Comparison of ENCODE assay signal across 16 cellular contexts in genomic region chr9:126591922-126592321, GRCh38. TPM values are rescaled to one million over a fixed set of nuclear protein-coding genes. Genes with fewer than 3 reads are reported as not detected.
DNase-seq lines count a peak whose midpoint lies in the region; ATAC-seq and TF ChIP-seq lines count a peak whose summit lies in the region.
"Had no signal": no experiment of that assay in that cellular context is flagged by ENCODE, and none has a peak within 500 bp of the region (broad histone marks: within the 10 kb centered on the region; RNA-seq: fewer than 3 reads in every experiment).

No MANE protein-coding gene starts in this region.

- H3K27ac Mint-ChIP-seq in glutamatergic neuron (ENCODE audit: unreplicated experiment), result peak overlapping the region; percentile 48
- H3K27ac Mint-ChIP-seq in stimulated activated effector memory CD8-positive, alpha-beta T cell treated with anti-CD3 and anti-CD28 coated beads, Interleukin-12 subunit alpha, Interleukin-12 subunit beta, amount 100 ng/mL, for 72 hours, result no peak overlapping the region
- H3K27ac Mint-ChIP-seq: CD4-positive, alpha-beta T cell; IgD-negative memory B cell had no signal

- BruUV-seq in A673 (replicated peaks; lab: Mats Ljungman, UMichigan), result no TSS peak

- H3K27me3 ChIP-seq in A673 (replicated peaks; ENCODE audit: insufficient read depth, low read depth, low read length, poor library complexity), result peaks cover 13% of the 10 kb centered on the region

- H3K27me3 Mint-ChIP-seq in glutamatergic neuron (ENCODE audit: unreplicated experiment), result no peaks in the 10 kb centered on the region

- H3K4me3 ChIP-seq in A673 (ENCODE audit: low read depth, low read length, poor library complexity, severe bottlenecking), result no peak overlapping the region
- H3K4me3 ChIP-seq in LNCaP clone FGC (ENCODE audit: low read depth, low read length), result no peak overlapping the region
- H3K4me3 ChIP-seq: BLaER1 treated with 17β-estradiol and CSF1 and Interleukin-3, amounts not matched to agents 10 nM and 100 nM; GM12878; GM23248 had no signal

- CTCF ChIA-PET in A673 (lab: Charles Lee), result interaction anchor here (0.7 kb wide), 1 partner anchor 190 kb away, joined by 3 read pairs; no protein-coding TSS in a partner anchor

- H3K4me1 Mint-ChIP-seq in glutamatergic neuron (ENCODE audit: low read depth, unreplicated experiment), result no peaks in the 10 kb centered on the region
- H3K4me1 Mint-ChIP-seq in stimulated activated effector memory CD8-positive, alpha-beta T cell treated with anti-CD3 and anti-CD28 coated beads, Interleukin-12 subunit alpha, Interleukin-12 subunit beta, amount 100 ng/mL, for 72 hours, result no peaks in the 10 kb centered on the region

- no peak overlapping the region for H3K4me3 Mint-ChIP-seq in glutamatergic neuron (ENCODE audit: unreplicated experiment)
- no peak overlapping the region for H3K4me3 Mint-ChIP-seq in stimulated activated effector memory CD8-positive, alpha-beta T cell treated with anti-CD3 and anti-CD28 coated beads, Interleukin-12 subunit alpha, Interleukin-12 subunit beta, amount 100 ng/mL, for 72 hours
- H3K4me3 Mint-ChIP-seq: CD4-positive, alpha-beta T cell; IgD-negative memory B cell had no signal

- TF ChIP-seq CTCF in A673 (conservative IDR thresholded peaks at IDR 0.05; ENCODE audit: low read depth, low read length) (no peak), LNCaP clone FGC (IDR thresholded peaks at IDR 0.05; ENCODE audit: control insufficient read depth, extremely low read depth, insufficient read depth) (no peak), glutamatergic neuron (IDR thresholded peaks at IDR 0.05; ENCODE audit: partially characterized antibody, unreplicated experiment) (no peak)

- no peaks in the 10 kb centered on the region for H3K36me3 Mint-ChIP-seq in glutamatergic neuron (ENCODE audit: unreplicated experiment)
- no peaks in the 10 kb centered on the region for H3K36me3 Mint-ChIP-seq in stimulated activated effector memory CD8-positive, alpha-beta T cell treated with anti-CD3 and anti-CD28 coated beads, Interleukin-12 subunit alpha, Interleukin-12 subunit beta, amount 100 ng/mL, for 72 hours
- H3K36me3 Mint-ChIP-seq: IgD-negative memory B cell had no signal

- ATAC-seq in stimulated activated effector memory CD8-positive, alpha-beta T cell treated with anti-CD3 and anti-CD28 coated beads, Interleukin-12 subunit alpha, Interleukin-12 subunit beta, amount 100 ng/mL, for 72 hours, result no peak
- ATAC-seq in GM18502 (IDR thresholded peaks at IDR 0.05; ENCODE audit: poor library complexity, unreplicated experiment), result no peak
- ATAC-seq: GM12878, HCT116 had no signal

- intact Hi-C loops in A673 (cut with micrococcal nuclease; ENCODE audit: unreplicated experiment), result no loop called here

- no peaks in the 10 kb centered on the region for H3K36me3 ChIP-seq in A673 (ENCODE audit: insufficient read depth, low read length, poor library complexity, severe bottlenecking)
- H3K36me3 ChIP-seq: BLaER1 treated with 17β-estradiol and CSF1 and Interleukin-3, amounts not matched to agents 10 nM and 100 nM had no signal

- no peaks in the 10 kb centered on the region for H3K9me3 ChIP-seq in A673 (ENCODE audit: low read depth, low read length, poor library complexity, severe bottlenecking)

- H3K4me1 ChIP-seq in A673 (ENCODE audit: insufficient read depth, low read length, poor library complexity, severe bottlenecking), result peaks cover 16% of the 10 kb centered on the region

- H3K27ac ChIP-seq in A673 (ENCODE audit: low read depth, low read length, poor library complexity, severe bottlenecking), result no peak overlapping the region
- H3K27ac ChIP-seq: BLaER1 treated with 17β-estradiol and CSF1 and Interleukin-3, amounts not matched to agents 10 nM and 100 nM; GM23248 had no signal

- peaks cover 2% of the 10 kb centered on the region for H3K9me3 Mint-ChIP-seq in glutamatergic neuron (ENCODE audit: unreplicated experiment)
- peaks cover 2% of the 10 kb centered on the region for H3K9me3 Mint-ChIP-seq in stimulated activated effector memory CD8-positive, alpha-beta T cell treated with anti-CD3 and anti-CD28 coated beads, Interleukin-12 subunit alpha, Interleukin-12 subunit beta, amount 100 ng/mL, for 72 hours
- H3K9me3 Mint-ChIP-seq: CD4-positive, alpha-beta T cell had no signal

- POLR2A ChIA-PET in A673 (lab: Charles Lee; ENCODE audit: low non-redundant PET), result no interaction called here

- DNase-seq in DMS79 (lab: John Stamatoyannopoulos, UW) (peak; percentile 3), DMS79 treated with DMSO at 0.1 percent for 48 hours (lab: John Stamatoyannopoulos, UW) (no peak), A673 (ENCODE audit: low spot score) (peak; percentile 27), LNCaP clone FGC (ENCODE audit: low read depth) (peak; percentile 35), glutamatergic neuron (no peak), kidney tubule cell (ENCODE audit: low spot score) (no peak)
- no peak for DNase-seq in stimulated activated effector memory CD8-positive, alpha-beta T cell treated with anti-CD3 and anti-CD28 coated beads, Interleukin-12 subunit alpha, Interleukin-12 subunit beta, amount 100 ng/mL, for 72 hours (ENCODE audit: low spot score in 2 of 2)
- DNase-seq: 8988T; ACHN; CD4-positive, alpha-beta T cell; GM23248 had no signal

RNA-seq across cellular contexts. Expression of gene LMX1B, which starts 21.8 kb away (rescaled TPM):
- not detected in 2 replicates for total RNA-seq in A673 (2021)
- 0.27 TPM for total RNA-seq in glutamatergic neuron (ENCODE audit: unreplicated experiment)
- total RNA-seq: CD4-positive, alpha-beta T cell; GM12878; GM23248 had no signal

Comparison
In these comparisons a context has a peak if more than half of its experiments do, and no peak if none do; other contexts are left out.
1. DNase-seq: peak in DMS79 (single experiment), A673 (single experiment) and LNCaP clone FGC (single experiment); none in DMS79 treated with DMSO at 0.1 percent for 48 hours (single experiment), glutamatergic neuron (single experiment), stimulated activated effector memory CD8-positive, alpha-beta T cell treated with anti-CD3 and anti-CD28 coated beads, Interleukin-12 subunit alpha, Interleukin-12 subunit beta, amount 100 ng/mL, for 72 hours (0 of 2) and kidney tubule cell (single experiment).